ENCODE assay signal across 9 cellular contexts in genomic region chr1:205568469-205569361, GRCh38.
DNase-seq lines count a peak whose midpoint lies in the region; ATAC-seq and TF ChIP-seq lines count a peak whose summit lies in the region.
"Had no signal": no experiment of that assay in that cellular context is flagged by ENCODE, and none has a peak within 500 bp of the region (broad histone marks: within the 10 kb centered on the region; RNA-seq: fewer than 3 reads in every experiment).

No MANE protein-coding gene starts in this region.

- H3K4me3 ChIP-seq in H7 (ENCODE audit: insufficient read depth, low read depth, low read length) (peak overlapping the region; percentile 53), iPS-20b (ENCODE audit: low read length) (peak overlapping the region; percentile 61), smooth muscle cell (peak overlapping the region; percentile 31)

- TF ChIP-seq CTCF in smooth muscle cell (IDR thresholded peaks at IDR 0.05; ENCODE audit: borderline replicate concordance, insufficient read depth, poor library complexity, severe bottlenecking) = no peak

- no peaks in the 10 kb centered on the region for H3K9me3 Mint-ChIP-seq in activated T-helper 17 cell treated with anti-CD3 and anti-CD28 coated beads, Interleukin-2, amount 50 U/mL, for 72 hours

- H3K27ac Mint-ChIP-seq in activated T-helper 17 cell treated with anti-CD3 and anti-CD28 coated beads, Interleukin-2, amount 50 U/mL, for 72 hours = no peak overlapping the region

- no peaks in the 10 kb centered on the region for H3K79me2 ChIP-seq in smooth muscle cell (ENCODE audit: low read depth)

- H3K4me1 Mint-ChIP-seq in activated T-helper 17 cell treated with anti-CD3 and anti-CD28 coated beads, Interleukin-2, amount 50 U/mL, for 72 hours = no peaks in the 10 kb centered on the region

- peak overlapping the region; percentile 74 for H3K4me2 ChIP-seq in smooth muscle cell

- H2AFZ ChIP-seq in smooth muscle cell (ENCODE audit: low read depth) = no peak overlapping the region

- peaks cover 56% of the 10 kb centered on the region for H3K27me3 Mint-ChIP-seq in activated T-helper 17 cell treated with anti-CD3 and anti-CD28 coated beads, Interleukin-2, amount 50 U/mL, for 72 hours

- no peaks in the 10 kb centered on the region for H3K4me1 ChIP-seq in iPS-20b (ENCODE audit: insufficient read depth, low read length)
- no peaks in the 10 kb centered on the region for H3K4me1 ChIP-seq in smooth muscle cell (ENCODE audit: low read depth)

- no peak overlapping the region for H3K27ac ChIP-seq in iPS-20b (ENCODE audit: low read length)
- H3K27ac ChIP-seq in smooth muscle cell (ENCODE audit: low read depth) = no peak overlapping the region

- ATAC-seq in activated T-helper 17 cell treated with anti-CD3 and anti-CD28 coated beads, Interleukin-2, amount 50 U/mL, for 72 hours (replicated peaks) = peak; percentile 37

- no peaks in the 10 kb centered on the region for H3K36me3 Mint-ChIP-seq in activated T-helper 17 cell treated with anti-CD3 and anti-CD28 coated beads, Interleukin-2, amount 50 U/mL, for 72 hours (ENCODE audit: low read depth)

- H3K4me3 Mint-ChIP-seq in activated T-helper 17 cell treated with anti-CD3 and anti-CD28 coated beads, Interleukin-2, amount 50 U/mL, for 72 hours = peak overlapping the region; percentile 33

- 17% methylated on average over 30 of the region's 90 CpGs for WGBS in smooth muscle cell (ENCODE audit: low lambda C conversion rate)

- H4K20me1 ChIP-seq in smooth muscle cell (ENCODE audit: low read depth) = no peaks in the 10 kb centered on the region

- H3K9ac ChIP-seq in iPS-20b (ENCODE audit: low read depth, low read length) (no peak overlapping the region), smooth muscle cell (ENCODE audit: low read depth) (no peak overlapping the region)

- H3K27me3 ChIP-seq in H7 (ENCODE audit: control insufficient read depth, insufficient read depth, low read length) (peaks cover 60% of the 10 kb centered on the region), iPS-20b (ENCODE audit: insufficient read depth, low read length) (peaks cover 76% of the 10 kb centered on the region), smooth muscle cell (ENCODE audit: low read depth) (peaks cover 94% of the 10 kb centered on the region)

- H3F3A ChIP-seq in smooth muscle cell (ENCODE audit: low read depth) = no peaks in the 10 kb centered on the region

- no peaks in the 10 kb centered on the region for H3K36me3 ChIP-seq in H7 (replicated peaks; ENCODE audit: control insufficient read depth, insufficient read depth, low read length)
- H3K36me3 ChIP-seq in iPS-20b (ENCODE audit: insufficient read depth, low read depth, low read length) = no peaks in the 10 kb centered on the region
- H3K36me3 ChIP-seq in smooth muscle cell (ENCODE audit: low read depth) = no peaks in the 10 kb centered on the region

- DNase-seq in H7 (peak; percentile 76), smooth muscle cell (lab: John Stamatoyannopoulos, UW; ENCODE audit: unreplicated experiment) (no peak), NOMO-1 treated with dmso at 0.1 percent for 144 hours (lab: John Stamatoyannopoulos, UW; ENCODE audit: unreplicated experiment) (no peak), NCI-H526 treated with DMSO at 0.1 percent for 48 hours (lab: John Stamatoyannopoulos, UW) (no peak), HUDEP-2 (lab: John Stamatoyannopoulos, UW; ENCODE audit: unreplicated experiment in 76 of 76) (no peak), UCSD-AML1 (lab: John Stamatoyannopoulos, UW; ENCODE audit: unreplicated experiment) (no peak)
- DNase-seq: activated CD4-positive, alpha-beta T cell treated with anti-CD3 and anti-CD28 coated beads, Interleukin-2, amount 50 U/mL, for 1 hour had no signal

- H3K9me3 ChIP-seq in iPS-20b (ENCODE audit: insufficient read depth, low read depth, low read length) = no peaks in the 10 kb centered on the region
- H3K9me3 ChIP-seq in smooth muscle cell (replicated peaks; ENCODE audit: low read depth) = no peaks in the 10 kb centered on the region
